8 cellular contexts compared by ENCODE assay signal in the genomic region with DNA sequence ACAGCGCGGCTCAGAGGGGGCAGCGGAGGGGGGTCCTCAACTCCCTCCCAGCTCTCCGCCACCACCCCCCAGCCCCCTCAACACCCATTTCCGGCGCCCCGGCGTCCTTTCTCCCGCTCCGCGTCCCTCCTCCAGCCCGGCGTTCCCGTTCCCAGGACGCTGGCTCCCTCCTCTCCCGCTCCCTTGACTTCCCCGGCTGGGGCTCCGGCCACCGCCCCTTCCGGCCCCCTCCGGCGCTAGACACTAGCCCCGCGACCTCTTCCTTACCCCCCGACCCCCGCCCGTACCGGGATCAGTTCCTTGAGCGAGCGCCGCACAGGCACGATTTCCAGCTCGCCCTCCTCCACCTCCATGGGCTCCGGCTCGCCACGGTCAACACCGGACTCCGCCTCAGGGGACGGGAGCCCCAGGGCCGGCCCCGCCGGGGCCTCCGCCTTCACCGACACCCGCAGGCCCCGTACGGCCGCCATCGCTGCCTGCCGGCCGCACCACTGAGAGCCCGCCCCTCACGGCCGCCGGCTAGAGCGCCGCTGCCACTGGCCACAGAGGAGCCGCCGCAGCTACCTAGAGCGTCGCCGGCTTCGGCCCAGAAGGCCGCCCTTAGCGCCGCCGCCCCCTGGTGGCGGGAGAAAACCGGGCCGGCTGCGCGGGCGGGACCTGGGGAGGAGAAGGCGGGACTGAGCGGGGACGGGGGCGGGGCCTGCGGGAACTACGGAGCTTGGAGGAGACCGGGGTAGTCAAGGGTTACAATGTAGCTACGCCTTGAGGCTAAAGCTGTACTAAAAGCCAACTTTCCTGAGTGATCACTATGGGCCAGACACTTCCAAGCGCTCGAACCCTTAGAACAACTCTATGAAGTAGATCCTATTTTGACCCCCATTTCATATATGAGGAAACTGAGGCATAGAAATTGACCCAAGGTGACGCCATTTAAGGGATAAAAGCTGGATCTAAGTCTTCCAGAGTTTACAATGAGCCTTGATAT. TPM values are rescaled to one million over a fixed set of nuclear protein-coding genes. Genes with fewer than 3 reads are reported as not detected.
DNase-seq lines count a peak whose midpoint lies in the region; ATAC-seq and TF ChIP-seq lines count a peak whose summit lies in the region.

A gene with protein sequence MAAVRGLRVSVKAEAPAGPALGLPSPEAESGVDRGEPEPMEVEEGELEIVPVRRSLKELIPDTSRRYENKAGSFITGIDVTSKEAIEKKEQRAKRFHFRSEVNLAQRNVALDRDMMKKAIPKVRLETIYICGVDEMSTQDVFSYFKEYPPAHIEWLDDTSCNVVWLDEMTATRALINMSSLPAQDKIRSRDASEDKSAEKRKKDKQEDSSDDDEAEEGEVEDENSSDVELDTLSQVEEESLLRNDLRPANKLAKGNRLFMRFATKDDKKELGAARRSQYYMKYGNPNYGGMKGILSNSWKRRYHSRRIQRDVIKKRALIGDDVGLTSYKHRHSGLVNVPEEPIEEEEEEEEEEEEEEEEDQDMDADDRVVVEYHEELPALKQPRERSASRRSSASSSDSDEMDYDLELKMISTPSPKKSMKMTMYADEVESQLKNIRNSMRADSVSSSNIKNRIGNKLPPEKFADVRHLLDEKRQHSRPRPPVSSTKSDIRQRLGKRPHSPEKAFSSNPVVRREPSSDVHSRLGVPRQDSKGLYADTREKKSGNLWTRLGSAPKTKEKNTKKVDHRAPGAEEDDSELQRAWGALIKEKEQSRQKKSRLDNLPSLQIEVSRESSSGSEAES (minus strand): TSS at position 493 of the 985 bp plus-strand sequence. CDS start 23 bp downstream, at position 470.

- peak; percentile 95 for ATAC-seq in HG02973 (IDR thresholded peaks at IDR 0.05; ENCODE audit: unreplicated experiment)

- H3K36me3 ChIP-seq in hepatocyte (replicated peaks; ENCODE audit: insufficient read depth, low read depth), result no peaks in the 10 kb centered on the region

- 4% methylated on average over 36 of the region's 84 CpGs for WGBS in hepatocyte (ENCODE audit: low lambda C conversion rate, missing lambda C conversion rate)

- no peaks in the 10 kb centered on the region for H3K9me3 ChIP-seq in hepatocyte (ENCODE audit: low read depth)

- H3K4me3 ChIP-seq in astrocyte of the cerebellum (ENCODE audit: low read depth, low read length) (peak within 1 kb of the TSS; percentile 95), hepatocyte (peak within 1 kb of the TSS; percentile 86), retinal pigment epithelial cell (ENCODE audit: low read length) (peak within 1 kb of the TSS; percentile 88)

- in situ Hi-C loops in astrocyte of the cerebellum (cut with HindIII; ENCODE audit: low sequenced_read_pairs), result no loop called here

- peaks cover 49% of the 10 kb centered on the region for H3K79me2 ChIP-seq in hepatocyte

- H3K4me2 ChIP-seq in hepatocyte, result peak within 1 kb of the TSS; percentile 92

- DNase-seq in SIG-M5 treated with dmso at 0.1 percent for 504 hours (lab: John Stamatoyannopoulos, UW; ENCODE audit: unreplicated experiment) (peak; percentile 84), SIG-M5 (lab: John Stamatoyannopoulos, UW) (no peak), NCI-H2029 treated with DMSO at 0.1 percent for 48 hours (lab: John Stamatoyannopoulos, UW) (peak; percentile 31), T1000 (lab: John Stamatoyannopoulos, UW) (peak; percentile 83), astrocyte of the cerebellum (ENCODE audit: low read depth) (peak; percentile 84), hepatocyte (ENCODE audit: low spot score) (peak; percentile 96), retinal pigment epithelial cell (ENCODE audit: low read depth) (peak; percentile 56)

- TF ChIP-seq CTCF in astrocyte of the cerebellum (IDR thresholded peaks at IDR 0.05; ENCODE audit: low read depth, low read length, missing control alignments), result peak; percentile 91
- peak; percentile 99 for TF ChIP-seq CTCF in hepatocyte (IDR thresholded peaks at IDR 0.05; ENCODE audit: poor library complexity)
- peak; percentile 82 for TF ChIP-seq CTCF in retinal pigment epithelial cell (conservative IDR thresholded peaks at IDR 0.05; ENCODE audit: low read depth, low read length)

- H3K4me1 ChIP-seq in hepatocyte (ENCODE audit: insufficient read depth), result peaks cover 5% of the 10 kb centered on the region

- H4K20me1 ChIP-seq in hepatocyte (ENCODE audit: insufficient read depth, poor library complexity, severe bottlenecking), result no peaks in the 10 kb centered on the region

- no peaks in the 10 kb centered on the region for H3K9me2 ChIP-seq in hepatocyte (replicated peaks; ENCODE audit: insufficient read depth)

- H3K27me3 ChIP-seq in hepatocyte, result no peaks in the 10 kb centered on the region

- H2AFZ ChIP-seq in hepatocyte, result peak within 1 kb of the TSS; percentile 95

- H3K27ac ChIP-seq in hepatocyte, result peak within 1 kb of the TSS; percentile 98

RNA-seq across cellular contexts. Expression of the gene that starts here (rescaled TPM):
- total RNA-seq in hepatocyte, result 20.8 and 31.8 TPM in 2 replicates
- 20.6 and 28.9 TPM in 2 replicates for polyA plus RNA-seq in hepatocyte
